In the genomic region with DNA sequence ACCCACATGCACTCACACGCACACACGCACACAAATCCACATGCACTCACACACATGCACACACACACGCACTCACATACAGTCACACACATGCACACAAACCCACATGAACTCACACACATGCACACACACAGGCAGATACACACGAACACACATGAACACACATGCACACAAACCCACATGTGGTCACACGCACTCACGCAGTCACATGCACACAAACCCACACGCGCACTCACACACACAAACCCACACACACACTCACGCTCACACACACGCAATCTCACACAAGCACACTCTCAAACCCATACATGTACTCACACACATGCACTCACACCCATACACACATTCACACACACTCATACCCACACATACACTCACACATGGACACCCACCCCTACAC, we compare ENCODE assay signal across 3 cellular contexts.
TF ChIP-seq lines count a peak whose summit lies in the region.

No MANE protein-coding gene starts in this region.

TF ChIP-seq in A549, 52 proteins besides CTCF, POLR2A, EP300 and RAD21:
- no peak for TF ChIP-seq MAFK (IDR thresholded peaks at IDR 0.05; ENCODE audit: partially characterized antibody)
- no peak for TF ChIP-seq CHD4 (IDR thresholded peaks at IDR 0.05; ENCODE audit: borderline replicate concordance)
- TF ChIP-seq GATA3 (IDR thresholded peaks at IDR 0.05; ENCODE audit: borderline replicate concordance) = no peak
- no peak for TF ChIP-seq KDM5A (IDR thresholded peaks at IDR 0.05)
- TF ChIP-seq, protein P1, sequence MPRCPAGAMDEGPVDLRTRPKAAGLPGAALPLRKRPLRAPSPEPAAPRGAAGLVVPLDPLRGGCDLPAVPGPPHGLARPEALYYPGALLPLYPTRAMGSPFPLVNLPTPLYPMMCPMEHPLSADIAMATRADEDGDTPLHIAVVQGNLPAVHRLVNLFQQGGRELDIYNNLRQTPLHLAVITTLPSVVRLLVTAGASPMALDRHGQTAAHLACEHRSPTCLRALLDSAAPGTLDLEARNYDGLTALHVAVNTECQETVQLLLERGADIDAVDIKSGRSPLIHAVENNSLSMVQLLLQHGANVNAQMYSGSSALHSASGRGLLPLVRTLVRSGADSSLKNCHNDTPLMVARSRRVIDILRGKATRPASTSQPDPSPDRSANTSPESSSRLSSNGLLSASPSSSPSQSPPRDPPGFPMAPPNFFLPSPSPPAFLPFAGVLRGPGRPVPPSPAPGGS (IDR thresholded peaks at IDR 0.05) = no peak
- TF ChIP-seq, protein P2, sequence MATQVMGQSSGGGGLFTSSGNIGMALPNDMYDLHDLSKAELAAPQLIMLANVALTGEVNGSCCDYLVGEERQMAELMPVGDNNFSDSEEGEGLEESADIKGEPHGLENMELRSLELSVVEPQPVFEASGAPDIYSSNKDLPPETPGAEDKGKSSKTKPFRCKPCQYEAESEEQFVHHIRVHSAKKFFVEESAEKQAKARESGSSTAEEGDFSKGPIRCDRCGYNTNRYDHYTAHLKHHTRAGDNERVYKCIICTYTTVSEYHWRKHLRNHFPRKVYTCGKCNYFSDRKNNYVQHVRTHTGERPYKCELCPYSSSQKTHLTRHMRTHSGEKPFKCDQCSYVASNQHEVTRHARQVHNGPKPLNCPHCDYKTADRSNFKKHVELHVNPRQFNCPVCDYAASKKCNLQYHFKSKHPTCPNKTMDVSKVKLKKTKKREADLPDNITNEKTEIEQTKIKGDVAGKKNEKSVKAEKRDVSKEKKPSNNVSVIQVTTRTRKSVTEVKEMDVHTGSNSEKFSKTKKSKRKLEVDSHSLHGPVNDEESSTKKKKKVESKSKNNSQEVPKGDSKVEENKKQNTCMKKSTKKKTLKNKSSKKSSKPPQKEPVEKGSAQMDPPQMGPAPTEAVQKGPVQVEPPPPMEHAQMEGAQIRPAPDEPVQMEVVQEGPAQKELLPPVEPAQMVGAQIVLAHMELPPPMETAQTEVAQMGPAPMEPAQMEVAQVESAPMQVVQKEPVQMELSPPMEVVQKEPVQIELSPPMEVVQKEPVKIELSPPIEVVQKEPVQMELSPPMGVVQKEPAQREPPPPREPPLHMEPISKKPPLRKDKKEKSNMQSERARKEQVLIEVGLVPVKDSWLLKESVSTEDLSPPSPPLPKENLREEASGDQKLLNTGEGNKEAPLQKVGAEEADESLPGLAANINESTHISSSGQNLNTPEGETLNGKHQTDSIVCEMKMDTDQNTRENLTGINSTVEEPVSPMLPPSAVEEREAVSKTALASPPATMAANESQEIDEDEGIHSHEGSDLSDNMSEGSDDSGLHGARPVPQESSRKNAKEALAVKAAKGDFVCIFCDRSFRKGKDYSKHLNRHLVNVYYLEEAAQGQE (IDR thresholded peaks at IDR 0.05) = no peak
- no peak for TF ChIP-seq RARB (CRISPR knock-in tag; IDR thresholded peaks at IDR 0.05)
- TF ChIP-seq, protein P3, sequence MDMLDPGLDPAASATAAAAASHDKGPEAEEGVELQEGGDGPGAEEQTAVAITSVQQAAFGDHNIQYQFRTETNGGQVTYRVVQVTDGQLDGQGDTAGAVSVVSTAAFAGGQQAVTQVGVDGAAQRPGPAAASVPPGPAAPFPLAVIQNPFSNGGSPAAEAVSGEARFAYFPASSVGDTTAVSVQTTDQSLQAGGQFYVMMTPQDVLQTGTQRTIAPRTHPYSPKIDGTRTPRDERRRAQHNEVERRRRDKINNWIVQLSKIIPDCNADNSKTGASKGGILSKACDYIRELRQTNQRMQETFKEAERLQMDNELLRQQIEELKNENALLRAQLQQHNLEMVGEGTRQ (IDR thresholded peaks at IDR 0.05) = no peak
- TF ChIP-seq HEYL (CRISPR knock-in tag; IDR thresholded peaks at IDR 0.05) = no peak
- TF ChIP-seq EHF (CRISPR knock-in tag; IDR thresholded peaks at IDR 0.05) = no peak
- no peak for TF ChIP-seq CHD2 (IDR thresholded peaks at IDR 0.05; ENCODE audit: low read length, partially characterized antibody)
- TF ChIP-seq RFX5 (IDR thresholded peaks at IDR 0.05) = no peak

TF ChIP-seq in HEK293, 187 proteins besides CTCF, POLR2A, EP300 and RAD21 (continues in another document):
- TF ChIP-seq ZNF366 (tag by site-specific recombination; conservative IDR thresholded peaks at IDR 0.05) (no peak), OVOL3 (tag by site-specific recombination; IDR thresholded peaks at IDR 0.05) (no peak), ZNF138 (tag by site-specific recombination; IDR thresholded peaks at IDR 0.05; ENCODE audit: borderline replicate concordance) (no peak), ZNF621 (tag by site-specific recombination; IDR thresholded peaks at IDR 0.05) (0 out of 2 replicates have a peak, but pooled peaks have one; percentile 68), SCRT2 (tag by site-specific recombination; IDR thresholded peaks at IDR 0.05) (no peak), ZNF610 (tag by site-specific recombination; IDR thresholded peaks at IDR 0.05; ENCODE audit: borderline replicate concordance) (no peak), ZNF324 (tag by site-specific recombination; IDR thresholded peaks at IDR 0.05) (no peak)
- TF ChIP-seq, protein P4, sequence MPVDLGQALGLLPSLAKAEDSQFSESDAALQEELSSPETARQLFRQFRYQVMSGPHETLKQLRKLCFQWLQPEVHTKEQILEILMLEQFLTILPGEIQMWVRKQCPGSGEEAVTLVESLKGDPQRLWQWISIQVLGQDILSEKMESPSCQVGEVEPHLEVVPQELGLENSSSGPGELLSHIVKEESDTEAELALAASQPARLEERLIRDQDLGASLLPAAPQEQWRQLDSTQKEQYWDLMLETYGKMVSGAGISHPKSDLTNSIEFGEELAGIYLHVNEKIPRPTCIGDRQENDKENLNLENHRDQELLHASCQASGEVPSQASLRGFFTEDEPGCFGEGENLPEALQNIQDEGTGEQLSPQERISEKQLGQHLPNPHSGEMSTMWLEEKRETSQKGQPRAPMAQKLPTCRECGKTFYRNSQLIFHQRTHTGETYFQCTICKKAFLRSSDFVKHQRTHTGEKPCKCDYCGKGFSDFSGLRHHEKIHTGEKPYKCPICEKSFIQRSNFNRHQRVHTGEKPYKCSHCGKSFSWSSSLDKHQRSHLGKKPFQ (tag by site-specific recombination; IDR thresholded peaks at IDR 0.05) = peak; percentile 69; the same call in 1 of the 2 replicates
- TF ChIP-seq, protein P5, sequence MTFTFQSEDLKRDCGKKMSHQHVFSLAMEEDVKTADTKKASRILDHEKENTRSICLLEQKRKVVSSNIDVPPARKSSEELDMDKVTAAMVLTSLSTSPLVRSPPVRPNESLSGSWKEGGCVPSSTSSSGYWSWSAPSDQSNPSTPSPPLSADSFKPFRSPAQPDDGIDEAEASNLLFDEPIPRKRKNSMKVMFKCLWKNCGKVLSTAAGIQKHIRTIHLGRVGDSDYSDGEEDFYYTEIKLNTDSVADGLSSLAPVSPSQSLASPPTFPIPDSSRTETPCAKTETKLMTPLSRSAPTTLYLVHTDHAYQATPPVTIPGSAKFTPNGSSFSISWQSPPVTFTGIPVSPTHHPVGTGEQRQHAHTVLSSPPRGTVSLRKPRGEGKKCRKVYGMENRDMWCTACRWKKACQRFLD (tag by site-specific recombination; IDR thresholded peaks at IDR 0.05) = 0 out of 2 replicates have a peak, but pooled peaks have one; percentile 27
- TF ChIP-seq, protein P6, sequence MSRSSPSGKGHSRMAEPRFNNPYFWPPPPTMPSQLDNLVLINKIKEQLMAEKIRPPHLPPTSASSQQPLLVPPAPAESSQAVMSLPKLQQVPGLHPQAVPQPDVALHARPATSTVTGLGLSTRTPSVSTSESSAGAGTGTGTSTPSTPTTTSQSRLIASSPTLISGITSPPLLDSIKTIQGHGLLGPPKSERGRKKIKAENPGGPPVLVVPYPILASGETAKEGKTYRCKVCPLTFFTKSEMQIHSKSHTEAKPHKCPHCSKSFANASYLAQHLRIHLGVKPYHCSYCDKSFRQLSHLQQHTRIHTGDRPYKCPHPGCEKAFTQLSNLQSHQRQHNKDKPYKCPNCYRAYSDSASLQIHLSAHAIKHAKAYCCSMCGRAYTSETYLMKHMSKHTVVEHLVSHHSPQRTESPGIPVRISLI (tag by site-specific recombination; IDR thresholded peaks at IDR 0.05) = no peak
- TF ChIP-seq, protein P7, sequence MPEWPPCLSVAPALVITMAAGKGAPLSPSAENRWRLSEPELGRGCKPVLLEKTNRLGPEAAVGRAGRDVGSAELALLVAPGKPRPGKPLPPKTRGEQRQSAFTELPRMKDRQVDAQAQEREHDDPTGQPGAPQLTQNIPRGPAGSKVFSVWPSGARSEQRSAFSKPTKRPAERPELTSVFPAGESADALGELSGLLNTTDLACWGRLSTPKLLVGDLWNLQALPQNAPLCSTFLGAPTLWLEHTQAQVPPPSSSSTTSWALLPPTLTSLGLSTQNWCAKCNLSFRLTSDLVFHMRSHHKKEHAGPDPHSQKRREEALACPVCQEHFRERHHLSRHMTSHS (tag by site-specific recombination; IDR thresholded peaks at IDR 0.05) = peak; percentile 11; the same call in 1 of the 2 replicates

TF ChIP-seq in H1, 55 proteins besides CTCF, POLR2A, EP300 and RAD21:
- no peak for TF ChIP-seq YY1 (IDR thresholded peaks at IDR 0.05; ENCODE audit: low read depth, low read length)
- no peak for TF ChIP-seq ZNF274 (IDR thresholded peaks at IDR 0.05; ENCODE audit: borderline replicate concordance, extremely low read depth, low read length)
- no peak for TF ChIP-seq RXRA (IDR thresholded peaks at IDR 0.05; ENCODE audit: insufficient read depth, low read depth, low read length)
- TF ChIP-seq CHD1 (IDR thresholded peaks at IDR 0.05; ENCODE audit: low read depth, low read length) = no peak
- TF ChIP-seq SP4 (IDR thresholded peaks at IDR 0.05; ENCODE audit: low read length) = no peak
- no peak for TF ChIP-seq JUND (IDR thresholded peaks at IDR 0.05; ENCODE audit: low read length)
- no peak for TF ChIP-seq CEBPB (IDR thresholded peaks at IDR 0.05; ENCODE audit: low read depth, low read length)
- TF ChIP-seq POU5F1 (IDR thresholded peaks at IDR 0.05; ENCODE audit: low read depth, low read length) = no peak
- TF ChIP-seq ASH2L (IDR thresholded peaks at IDR 0.05; ENCODE audit: low read length) = no peak
- no peak for TF ChIP-seq SUZ12 (IDR thresholded peaks at IDR 0.05; ENCODE audit: low read length)
- no peak for TF ChIP-seq TEAD4 (IDR thresholded peaks at IDR 0.05; ENCODE audit: low read depth, low read length)
- no peak for TF ChIP-seq GABPA (IDR thresholded peaks at IDR 0.05; ENCODE audit: borderline replicate concordance, insufficient read depth, low read length)
- no peak for TF ChIP-seq SP1 (IDR thresholded peaks at IDR 0.05; ENCODE audit: low read depth, low read length)
- no peak for TF ChIP-seq CREB1 (IDR thresholded peaks at IDR 0.05)
- no peak for TF ChIP-seq RFX5 (IDR thresholded peaks at IDR 0.05; ENCODE audit: borderline replicate concordance, low read depth, low read length)
- TF ChIP-seq TAF1 (IDR thresholded peaks at IDR 0.05; ENCODE audit: low read depth, low read length) = no peak
- no peak for TF ChIP-seq POLR2AphosphoS5 (IDR thresholded peaks at IDR 0.05; ENCODE audit: low read depth, low read length)
